Comparison of ENCODE assay signal across 5 cellular contexts in the genomic region with DNA sequence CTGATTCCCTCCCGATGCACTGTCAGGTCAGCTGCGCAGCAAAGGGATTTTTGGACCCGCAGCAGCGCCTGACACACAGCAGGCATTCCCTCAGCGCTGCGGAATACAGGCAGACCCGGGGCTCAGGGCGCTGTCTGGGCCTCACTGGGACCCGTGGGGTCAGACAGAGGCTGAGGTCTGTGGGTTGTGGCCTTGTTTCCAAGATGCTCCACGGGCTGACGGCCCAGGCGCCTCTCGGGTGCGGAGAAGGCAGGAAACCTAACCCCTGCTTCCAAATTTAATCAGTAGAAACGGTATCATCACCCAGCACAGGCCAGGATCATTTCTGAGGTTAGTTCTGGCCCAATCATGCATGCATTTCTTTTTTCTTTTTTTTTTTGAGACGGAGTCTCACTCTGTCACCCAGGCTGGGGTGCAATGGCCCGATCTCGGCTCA.
DNase-seq lines count a peak whose midpoint lies in the region; ATAC-seq and TF ChIP-seq lines count a peak whose summit lies in the region.

No MANE protein-coding gene starts in this region.

- peak overlapping the region; percentile 99 for H3K4me3 ChIP-seq in RWPE2 (ENCODE audit: severe bottlenecking)
- peak overlapping the region; percentile 53 for H3K4me3 ChIP-seq in fibroblast of pulmonary artery (replicated peaks; ENCODE audit: low read depth, low read length)

- ATAC-seq in RWPE2 (ENCODE audit: low read depth) (no peak), HG02970 (IDR thresholded peaks at IDR 0.05; ENCODE audit: low FRiP score, unreplicated experiment) (no peak), GM19452 (IDR thresholded peaks at IDR 0.05; ENCODE audit: unreplicated experiment) (no peak)

- TF ChIP-seq CTCF in RWPE2 (IDR thresholded peaks at IDR 0.05; ENCODE audit: poor library complexity, severe bottlenecking) (no peak), fibroblast of pulmonary artery (IDR thresholded peaks at IDR 0.05; ENCODE audit: low read length, missing control alignments) (no peak)

- no peaks in the 10 kb centered on the region for H3K9me3 ChIP-seq in RWPE2 (ENCODE audit: severe bottlenecking)

- no peak for DNase-seq in RWPE2 (ENCODE audit: low spot score)
- no peak for DNase-seq in fibroblast of pulmonary artery (ENCODE audit: low read depth)
- DNase-seq in substantia nigra (lab: John Stamatoyannopoulos, UW) = peak in 2 of 49 donors; percentile 63 to 65

- no peaks in the 10 kb centered on the region for H3K27me3 ChIP-seq in RWPE2 (ENCODE audit: insufficient read depth, poor library complexity, severe bottlenecking)

- H3K36me3 ChIP-seq in RWPE2 (ENCODE audit: low read depth) = peaks cover 14% of the 10 kb centered on the region

- H3K27ac ChIP-seq in RWPE2 (ENCODE audit: poor library complexity, severe bottlenecking) (peak overlapping the region; percentile 86), substantia nigra (ENCODE audit: low read depth, low read length, poor library complexity, severe bottlenecking) (peak overlapping the region; percentile 98)

- H3K4me1 ChIP-seq in RWPE2 (ENCODE audit: insufficient read depth, poor library complexity, severe bottlenecking) = peaks cover 18% of the 10 kb centered on the region
